Comparison of ENCODE assay signal across 1 cellular context in the genomic region with DNA sequence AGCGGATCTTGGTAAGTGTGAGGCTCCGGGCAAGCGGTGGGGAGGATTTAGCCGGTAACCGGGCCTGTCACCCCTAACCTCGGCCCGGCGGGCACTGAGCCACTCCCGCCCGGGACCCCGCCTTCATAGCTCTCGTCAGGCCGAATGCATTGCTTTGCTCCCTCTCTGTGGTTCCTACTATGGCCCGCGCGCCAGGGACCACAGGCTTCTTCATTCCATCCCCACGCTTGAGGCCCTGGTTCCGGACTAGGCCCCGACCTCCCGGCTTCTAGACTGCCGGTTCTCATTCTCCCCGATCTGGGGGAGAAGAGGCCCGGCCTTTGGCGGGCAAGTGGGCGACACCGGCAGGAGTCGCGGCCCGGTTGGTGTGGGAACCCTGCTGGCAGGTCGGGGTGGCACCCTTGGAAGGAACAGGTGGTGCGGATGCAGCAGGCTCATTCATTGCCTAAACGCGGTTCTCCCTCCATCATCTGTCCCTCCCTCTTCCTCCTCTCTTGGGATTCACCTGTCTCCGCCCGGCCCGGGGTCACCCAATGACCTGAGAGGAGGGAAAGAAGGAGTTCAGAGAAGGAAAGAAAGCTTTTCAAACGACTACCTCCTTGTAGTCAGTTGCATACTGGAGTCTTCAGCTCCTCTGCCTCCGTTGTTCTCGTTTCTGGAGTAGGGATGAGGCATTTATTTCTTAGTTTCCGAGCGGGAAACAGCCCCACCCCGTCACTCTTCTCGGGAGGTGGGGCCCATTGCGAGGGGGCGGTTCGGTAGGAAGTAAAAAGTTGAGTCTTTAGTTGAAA.
TF ChIP-seq lines count a peak whose summit lies in the region.

TSS of gene NDUFC1 (minus strand) at position 657 of the 791 bp plus-strand sequence. CDS start 6,679 bp downstream, outside the sequence.

TF ChIP-seq in HepG2, 621 proteins besides CTCF, POLR2A, EP300 and RAD21 (continued from another document and continues in another):
- TF ChIP-seq, protein P1, sequence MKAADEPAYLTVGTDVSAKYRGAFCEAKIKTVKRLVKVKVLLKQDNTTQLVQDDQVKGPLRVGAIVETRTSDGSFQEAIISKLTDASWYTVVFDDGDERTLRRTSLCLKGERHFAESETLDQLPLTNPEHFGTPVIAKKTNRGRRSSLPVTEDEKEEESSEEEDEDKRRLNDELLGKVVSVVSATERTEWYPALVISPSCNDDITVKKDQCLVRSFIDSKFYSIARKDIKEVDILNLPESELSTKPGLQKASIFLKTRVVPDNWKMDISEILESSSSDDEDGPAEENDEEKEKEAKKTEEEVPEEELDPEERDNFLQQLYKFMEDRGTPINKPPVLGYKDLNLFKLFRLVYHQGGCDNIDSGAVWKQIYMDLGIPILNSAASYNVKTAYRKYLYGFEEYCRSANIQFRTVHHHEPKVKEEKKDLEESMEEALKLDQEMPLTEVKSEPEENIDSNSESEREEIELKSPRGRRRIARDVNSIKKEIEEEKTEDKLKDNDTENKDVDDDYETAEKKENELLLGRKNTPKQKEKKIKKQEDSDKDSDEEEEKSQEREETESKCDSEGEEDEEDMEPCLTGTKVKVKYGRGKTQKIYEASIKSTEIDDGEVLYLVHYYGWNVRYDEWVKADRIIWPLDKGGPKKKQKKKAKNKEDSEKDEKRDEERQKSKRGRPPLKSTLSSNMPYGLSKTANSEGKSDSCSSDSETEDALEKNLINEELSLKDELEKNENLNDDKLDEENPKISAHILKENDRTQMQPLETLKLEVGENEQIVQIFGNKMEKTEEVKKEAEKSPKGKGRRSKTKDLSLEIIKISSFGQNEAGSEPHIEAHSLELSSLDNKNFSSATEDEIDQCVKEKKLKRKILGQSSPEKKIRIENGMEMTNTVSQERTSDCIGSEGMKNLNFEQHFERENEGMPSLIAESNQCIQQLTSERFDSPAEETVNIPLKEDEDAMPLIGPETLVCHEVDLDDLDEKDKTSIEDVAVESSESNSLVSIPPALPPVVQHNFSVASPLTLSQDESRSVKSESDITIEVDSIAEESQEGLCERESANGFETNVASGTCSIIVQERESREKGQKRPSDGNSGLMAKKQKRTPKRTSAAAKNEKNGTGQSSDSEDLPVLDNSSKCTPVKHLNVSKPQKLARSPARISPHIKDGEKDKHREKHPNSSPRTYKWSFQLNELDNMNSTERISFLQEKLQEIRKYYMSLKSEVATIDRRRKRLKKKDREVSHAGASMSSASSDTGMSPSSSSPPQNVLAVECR (CRISPR knock-in tag; IDR thresholded peaks at IDR 0.05; ENCODE audit: borderline replicate concordance): peak; percentile 39; the same call in 1 of the 2 replicates
- 0 out of 2 replicates have a peak, but pooled peaks have one; percentile 52 for TF ChIP-seq NFATC3 (CRISPR knock-in tag; IDR thresholded peaks at IDR 0.05)
- peak; percentile 71 for TF ChIP-seq ASH2L (IDR thresholded peaks at IDR 0.05; ENCODE audit: insufficient read length, low read depth, low read length)
- no peak; the same call in 1 of the 2 replicates for TF ChIP-seq ZNF710 (CRISPR knock-in tag; IDR thresholded peaks at IDR 0.05; ENCODE audit: borderline replicate concordance)
- TF ChIP-seq NFKBIZ (CRISPR knock-in tag; IDR thresholded peaks at IDR 0.05): no peak
- TF ChIP-seq, protein P2, sequence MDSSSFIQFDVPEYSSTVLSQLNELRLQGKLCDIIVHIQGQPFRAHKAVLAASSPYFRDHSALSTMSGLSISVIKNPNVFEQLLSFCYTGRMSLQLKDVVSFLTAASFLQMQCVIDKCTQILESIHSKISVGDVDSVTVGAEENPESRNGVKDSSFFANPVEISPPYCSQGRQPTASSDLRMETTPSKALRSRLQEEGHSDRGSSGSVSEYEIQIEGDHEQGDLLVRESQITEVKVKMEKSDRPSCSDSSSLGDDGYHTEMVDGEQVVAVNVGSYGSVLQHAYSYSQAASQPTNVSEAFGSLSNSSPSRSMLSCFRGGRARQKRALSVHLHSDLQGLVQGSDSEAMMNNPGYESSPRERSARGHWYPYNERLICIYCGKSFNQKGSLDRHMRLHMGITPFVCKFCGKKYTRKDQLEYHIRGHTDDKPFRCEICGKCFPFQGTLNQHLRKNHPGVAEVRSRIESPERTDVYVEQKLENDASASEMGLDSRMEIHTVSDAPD (CRISPR knock-in tag; IDR thresholded peaks at IDR 0.05): 0 out of 2 replicates have a peak, but pooled peaks have one; percentile 22
- TF ChIP-seq ZNF3 (CRISPR knock-in tag; IDR thresholded peaks at IDR 0.05): 0 out of 2 replicates have a peak, but pooled peaks have one; percentile 21
- 0 out of 2 replicates have a peak, but pooled peaks have one; percentile 7 for TF ChIP-seq ZNF83 (CRISPR knock-in tag; IDR thresholded peaks at IDR 0.05; ENCODE audit: borderline replicate concordance)
- TF ChIP-seq NRL (CRISPR knock-in tag; IDR thresholded peaks at IDR 0.05; ENCODE audit: borderline replicate concordance): peak; percentile 23; the same call in 1 of the 2 replicates
- no peak for TF ChIP-seq HES4 (CRISPR knock-in tag; IDR thresholded peaks at IDR 0.05; ENCODE audit: borderline replicate concordance)
- TF ChIP-seq, protein P3, sequence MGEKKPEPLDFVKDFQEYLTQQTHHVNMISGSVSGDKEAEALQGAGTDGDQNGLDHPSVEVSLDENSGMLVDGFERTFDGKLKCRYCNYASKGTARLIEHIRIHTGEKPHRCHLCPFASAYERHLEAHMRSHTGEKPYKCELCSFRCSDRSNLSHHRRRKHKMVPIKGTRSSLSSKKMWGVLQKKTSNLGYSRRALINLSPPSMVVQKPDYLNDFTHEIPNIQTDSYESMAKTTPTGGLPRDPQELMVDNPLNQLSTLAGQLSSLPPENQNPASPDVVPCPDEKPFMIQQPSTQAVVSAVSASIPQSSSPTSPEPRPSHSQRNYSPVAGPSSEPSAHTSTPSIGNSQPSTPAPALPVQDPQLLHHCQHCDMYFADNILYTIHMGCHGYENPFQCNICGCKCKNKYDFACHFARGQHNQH (CRISPR knock-in tag; IDR thresholded peaks at IDR 0.05): peak; percentile 8; the same call in 1 of the 2 replicates
- peak; percentile 55; the same call in 1 of the 2 replicates for TF ChIP-seq KDM5A (IDR thresholded peaks at IDR 0.05; ENCODE audit: borderline replicate concordance, low read length)
- peak; percentile 3; the same call in 1 of the 2 replicates for TF ChIP-seq ZNF256 (CRISPR knock-in tag; conservative IDR thresholded peaks at IDR 0.05)
- TF ChIP-seq ZSCAN12 (CRISPR knock-in tag; IDR thresholded peaks at IDR 0.05): no peak
- TF ChIP-seq SIN3A (IDR thresholded peaks at IDR 0.05; ENCODE audit: borderline replicate concordance, low read depth, low read length): peak; percentile 5; the same call in 1 of the 2 replicates
- TF ChIP-seq SRY (CRISPR knock-in tag; IDR thresholded peaks at IDR 0.05): 0 out of 2 replicates have a peak, but pooled peaks have one; percentile 52
- no peak for TF ChIP-seq DPF2 (CRISPR knock-in tag; IDR thresholded peaks at IDR 0.05; ENCODE audit: borderline replicate concordance, low read depth)
- no peak for TF ChIP-seq HHEX (CRISPR knock-in tag; IDR thresholded peaks at IDR 0.05)
- TF ChIP-seq RBFOX2 (IDR thresholded peaks at IDR 0.05; ENCODE audit: low read depth, low read length): peak; percentile 2
- 0 out of 2 replicates have a peak, but pooled peaks have one; percentile 34 for TF ChIP-seq WIZ (CRISPR knock-in tag; IDR thresholded peaks at IDR 0.05)
- TF ChIP-seq SP4 (CRISPR knock-in tag; IDR thresholded peaks at IDR 0.05): 0 out of 2 replicates have a peak, but pooled peaks have one; percentile 5
- TF ChIP-seq CAMTA2 (CRISPR knock-in tag; IDR thresholded peaks at IDR 0.05; ENCODE audit: borderline replicate concordance): no peak
- peak in 1 of 2 experiments; percentile 18; a peak in 1 of 4 replicates for TF ChIP-seq NR2F1 (CRISPR knock-in tag; IDR thresholded peaks at IDR 0.05)
- peak; percentile 27; the same call in 1 of the 2 replicates for TF ChIP-seq EEA1 (CRISPR knock-in tag; IDR thresholded peaks at IDR 0.05; ENCODE audit: borderline replicate concordance)
- TF ChIP-seq ZNF329 (CRISPR knock-in tag; IDR thresholded peaks at IDR 0.05; ENCODE audit: low read depth): no peak
- TF ChIP-seq HMGXB4 (CRISPR knock-in tag; IDR thresholded peaks at IDR 0.05; ENCODE audit: borderline replicate concordance in 1 of 2, low read depth in 1 of 2): peak in 1 of 2 experiments; percentile 49; a peak in 1 of 4 replicates
- TF ChIP-seq ONECUT2 (CRISPR knock-in tag; IDR thresholded peaks at IDR 0.05): no peak
- TF ChIP-seq FOXC1 (CRISPR knock-in tag; IDR thresholded peaks at IDR 0.05; ENCODE audit: borderline replicate concordance): 0 out of 2 replicates have a peak, but pooled peaks have one; percentile 54
- peak; percentile 53; the same call in 1 of the 2 replicates for TF ChIP-seq KIAA2018 (CRISPR knock-in tag; IDR thresholded peaks at IDR 0.05; ENCODE audit: borderline replicate concordance)
- TF ChIP-seq ZNF253 (CRISPR knock-in tag; IDR thresholded peaks at IDR 0.05; ENCODE audit: borderline replicate concordance): peak; percentile 59; the same call in 1 of the 2 replicates
- no peak for TF ChIP-seq GABPA (IDR thresholded peaks at IDR 0.05; ENCODE audit: low read depth, low read length)
- peak; percentile 43; the same call in 1 of the 2 replicates for TF ChIP-seq GABPA (CRISPR knock-in tag; IDR thresholded peaks at IDR 0.05; ENCODE audit: low read depth)
- 0 out of 2 replicates have a peak, but pooled peaks have one; percentile 11 for TF ChIP-seq ZNF431 (CRISPR knock-in tag; IDR thresholded peaks at IDR 0.05; ENCODE audit: borderline replicate concordance, low read depth)
